In genomic region chr12:96035283-96036236, GRCh38 we compare ENCODE assay signal across 8 cellular contexts. TPM values are rescaled to one million over a fixed set of nuclear protein-coding genes. Genes with fewer than 3 reads are reported as not detected.
DNase-seq lines count a peak whose midpoint lies in the region; ATAC-seq and TF ChIP-seq lines count a peak whose summit lies in the region.

Gene LTA4H (minus strand): TSS chr12:96035587. CDS start chr12:96035519, 68 bp downstream.

- H3K36me3 ChIP-seq in mucosa of descending colon (ENCODE audit: low read depth), result no peaks in the 10 kb centered on the region

- H3K36me3 Mint-ChIP-seq in IgD-negative memory B cell, result no peaks in the 10 kb centered on the region

- intact Hi-C loops in mucosa of descending colon (cut with DNase I, micrococcal nuclease), result no loop called here

- no peaks in the 10 kb centered on the region for H3K9me3 Mint-ChIP-seq in IgD-negative memory B cell

- no peaks in the 10 kb centered on the region for H3K9me3 ChIP-seq in mucosa of descending colon

- ATAC-seq in GM21576 (IDR thresholded peaks at IDR 0.05; ENCODE audit: unreplicated experiment) (peak; percentile 95), mucosa of descending colon (peak; percentile 98)

- peaks cover 6 to 17% (median 9%) of the 10 kb centered on the region in 3 donors for H3K4me1 Mint-ChIP-seq in IgD-negative memory B cell

- peaks cover 19% of the 10 kb centered on the region for H3K4me1 ChIP-seq in mucosa of descending colon (ENCODE audit: low read depth)

- no peaks in the 10 kb centered on the region for H3K27me3 Mint-ChIP-seq in IgD-negative memory B cell

- peak; percentile 98 for DNase-seq in DMS153 (lab: John Stamatoyannopoulos, UW)
- peak; percentile 98 for DNase-seq in OCI-M1 (lab: John Stamatoyannopoulos, UW)
- peak; percentile 95 for DNase-seq in activated T-cell treated with anti-CD3 and anti-CD28 coated beads for 24 hours (ENCODE audit: low read depth)
- peak; percentile 90 for DNase-seq in epithelial cell of proximal tubule (ENCODE audit: low read depth)
- DNase-seq in mucosa of descending colon, result peak; percentile 94 to 100 (median 98)
- DNase-seq in stimulated activated CD8-positive, alpha-beta memory T cell treated with anti-CD3 and anti-CD28 coated beads, Interleukin-4, amount 100 ng/mL, for 24 hours (ENCODE audit: low read depth), result peak; percentile 91

- no peak within 1 kb of the TSS for H3K4me3 Mint-ChIP-seq in IgD-negative memory B cell

- H3K4me3 ChIP-seq in epithelial cell of proximal tubule (ENCODE audit: low read depth, low read length) (peak within 1 kb of the TSS; percentile 95), mucosa of descending colon (peak within 1 kb of the TSS; percentile 57)

- H3K27ac Mint-ChIP-seq in IgD-negative memory B cell, result no peak within 1 kb of the TSS

- TF ChIP-seq CTCF in epithelial cell of proximal tubule (conservative IDR thresholded peaks at IDR 0.05; ENCODE audit: low read depth, low read length) (no peak), mucosa of descending colon (IDR thresholded peaks at IDR 0.05) (no peak)

RNA-seq across cellular contexts. Expression of gene LTA4H, which starts in this region (rescaled TPM):
- 122 TPM for polyA plus RNA-seq in IgD-negative memory B cell
- total RNA-seq in epithelial cell of proximal tubule (77.2 and 79.6 TPM in 2 replicates), mucosa of descending colon (10 to 100 TPM; 52.8 to 68.2 (median 56.9) TPM)

Comparison
In these comparisons a context has a peak if more than half of its experiments do, and no peak if none do; other contexts are left out.
1. Peak in every context shown above with its lines: DNase-seq, ATAC-seq and H3K4me3 ChIP-seq.